In the genomic region with DNA sequence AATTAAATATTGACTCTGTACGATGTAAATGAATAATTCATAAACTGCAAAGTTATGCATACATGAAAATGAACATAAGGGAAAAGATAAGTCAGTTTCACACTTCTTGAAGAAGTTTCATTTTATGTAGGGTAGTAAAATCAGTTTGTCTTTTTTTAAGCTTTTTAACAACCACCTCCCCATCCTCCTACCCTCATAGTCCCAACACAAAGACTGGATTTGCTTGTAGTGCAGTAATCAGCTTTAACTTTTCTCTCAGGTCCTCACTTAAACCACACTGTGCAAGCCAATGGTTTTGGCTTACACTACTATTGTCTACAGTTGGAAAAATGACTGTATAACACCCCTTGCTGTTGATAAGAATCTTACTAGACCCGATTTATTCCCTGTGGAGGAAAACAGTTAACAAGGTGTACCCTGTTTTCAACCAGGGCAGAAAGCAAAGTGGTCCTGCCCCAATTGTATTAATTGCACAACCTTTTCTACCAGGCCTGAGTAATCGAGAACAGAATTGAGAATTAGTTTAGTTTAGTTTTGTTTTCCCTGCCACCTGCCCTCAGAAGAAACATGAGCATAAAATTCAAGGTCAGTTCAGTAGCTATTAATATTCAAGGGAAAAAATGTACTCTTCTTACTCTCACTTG, we compare ENCODE assay signal across 15 cellular contexts. TPM values are rescaled to one million over a fixed set of nuclear protein-coding genes. Genes with fewer than 3 reads are reported as not detected.
DNase-seq lines count a peak whose midpoint lies in the region; ATAC-seq and TF ChIP-seq lines count a peak whose summit lies in the region.
"Had no signal": no experiment of that assay in that cellular context is flagged by ENCODE, and none has a peak within 500 bp of the region (broad histone marks: within the 10 kb centered on the region; RNA-seq: fewer than 3 reads in every experiment).

No MANE protein-coding gene starts in this region.

- H3K4me3 Mint-ChIP-seq in activated CD8-positive, alpha-beta memory T cell treated with anti-CD3 and anti-CD28 coated beads, Interleukin-2, amount 10 ng/mL, durations not matched to agents 7 days and 5 days: peak overlapping the region; percentile 1

- no peaks in the 10 kb centered on the region for H3K36me3 ChIP-seq in gastrocnemius medialis
- peaks cover 6 to 9% of the 10 kb centered on the region in 2 donors for H3K36me3 ChIP-seq in ascending aorta
- H3K36me3 ChIP-seq: prostate gland had no signal

- H3K4me1 ChIP-seq in gastrocnemius medialis (peaks cover 19 to 28% of the 10 kb centered on the region in 2 donors), ascending aorta (no peaks in the 10 kb centered on the region)
- H3K4me1 ChIP-seq: prostate gland had no signal

- intact Hi-C loops in gastrocnemius medialis (cut with DNase I; ENCODE audit: low total_unique reads): no loop called here
- intact Hi-C loops in ascending aorta (cut with DNase I): no loop called here

- H3K4me1 Mint-ChIP-seq in activated CD8-positive, alpha-beta memory T cell treated with anti-CD3 and anti-CD28 coated beads, Interleukin-2, amount 10 ng/mL, durations not matched to agents 7 days and 5 days: peaks cover 80% of the 10 kb centered on the region

- no peaks in the 10 kb centered on the region for H3K27me3 Mint-ChIP-seq in activated CD8-positive, alpha-beta memory T cell treated with anti-CD3 and anti-CD28 coated beads, Interleukin-2, amount 10 ng/mL, durations not matched to agents 7 days and 5 days

- H3K4me3 ChIP-seq in gastrocnemius medialis: no peak overlapping the region
- H3K4me3 ChIP-seq in ascending aorta: no peak overlapping the region
- H3K4me3 ChIP-seq: esophagus muscularis mucosa, prostate gland had no signal

- ATAC-seq in activated CD8-positive, alpha-beta memory T cell treated with anti-CD3 and anti-CD28 coated beads, Interleukin-2, amount 10 ng/mL, durations not matched to agents 7 days and 5 days: peak; percentile 17
- no peak for ATAC-seq in gastrocnemius medialis
- ATAC-seq in HG03196 (IDR thresholded peaks at IDR 0.05; ENCODE audit: unreplicated experiment): no peak

- peaks cover 41% of the 10 kb centered on the region for H3K36me3 Mint-ChIP-seq in activated CD8-positive, alpha-beta memory T cell treated with anti-CD3 and anti-CD28 coated beads, Interleukin-2, amount 10 ng/mL, durations not matched to agents 7 days and 5 days

- no peak for TF ChIP-seq POLR2A in gastrocnemius medialis (IDR thresholded peaks at IDR 0.05)

- H3K27me3 ChIP-seq in gastrocnemius medialis (no peaks in the 10 kb centered on the region), ascending aorta (no peaks in the 10 kb centered on the region)
- H3K27me3 ChIP-seq: esophagus muscularis mucosa had no signal

- H3K27ac ChIP-seq in angular gyrus (ENCODE audit: low read depth, low read length) (peak overlapping the region; percentile 5), gastrocnemius medialis (peak overlapping the region in 3 of 4 donors; percentile 17 to 43 (median 18)), ascending aorta (no peak overlapping the region)
- H3K27ac ChIP-seq: esophagus muscularis mucosa, prostate gland, RWPE1 had no signal

- TF ChIP-seq CTCF in gastrocnemius medialis (IDR thresholded peaks at IDR 0.05 in 4 of 5, conservative IDR thresholded peaks at IDR 0.05 in 1 of 5) (no peak), ascending aorta (IDR thresholded peaks at IDR 0.05) (no peak)

- H3K27ac Mint-ChIP-seq in activated CD8-positive, alpha-beta memory T cell treated with anti-CD3 and anti-CD28 coated beads, Interleukin-2, amount 10 ng/mL, durations not matched to agents 7 days and 5 days: peak overlapping the region; percentile 61

- in situ Hi-C loops in gastrocnemius medialis (cut with MboI; ENCODE audit: low sequenced_read_pairs in 4 of 4): loop anchor here in 3 of 4 donors (10.0 to 25.0 kb wide), 2 partner anchors 68 to 475 kb away; a partner anchor contains a TSS

- CTCF ChIA-PET in activated CD8-positive, alpha-beta memory T cell treated with anti-CD3 and anti-CD28 coated beads, Interleukin-2, amount 10 ng/mL, durations not matched to agents 7 days and 5 days (lab: Charles Lee): interaction anchor here (0.7 to 6.2 kb wide), 7 partner anchors 9 to 73 kb away, joined by 3 to 58 read pairs (median 3); no protein-coding TSS in a partner anchor

- DNase-seq in activated CD8-positive, alpha-beta memory T cell treated with anti-CD3 and anti-CD28 coated beads, Interleukin-2, amount 10 ng/mL, durations not matched to agents 7 days and 5 days: no peak
- DNase-seq in activated CD8-positive, alpha-beta memory T cell treated with anti-CD3 and anti-CD28 coated beads, Interleukin-2, amount 50 U/mL, for 48 hours: no peak
- DNase-seq in NCI-H69 (lab: John Stamatoyannopoulos, UW) (peak; percentile 65), gastrocnemius medialis (no peak), RKO (ENCODE audit: low spot score) (no peak), ascending aorta (ENCODE audit: low spot score in 2 of 2) (no peak)
- DNase-seq: cerebellar nuclear complex, DMS53, mesenchymal stem cell, NCI-H226 had no signal

- no peaks in the 10 kb centered on the region for H3K9me3 Mint-ChIP-seq in activated CD8-positive, alpha-beta memory T cell treated with anti-CD3 and anti-CD28 coated beads, Interleukin-2, amount 10 ng/mL, durations not matched to agents 7 days and 5 days (ENCODE audit: low read depth)

- H3K9me3 ChIP-seq in gastrocnemius medialis (no peaks in the 10 kb centered on the region), ascending aorta (no peaks in the 10 kb centered on the region)
- H3K9me3 ChIP-seq: esophagus muscularis mucosa, prostate gland had no signal

RNA-seq across cellular contexts. Expression of a gene that starts 44.0 kb away (rescaled TPM):
- 10 to 100 TPM; 70.8 to 71.3 TPM for total RNA-seq in activated CD8-positive, alpha-beta memory T cell treated with anti-CD3 and anti-CD28 coated beads, Interleukin-2, amount 10 ng/mL, durations not matched to agents 7 days and 5 days
- 10 to 100 TPM; 16.2 to 49.3 (median 29.2) TPM for total RNA-seq in gastrocnemius medialis
- total RNA-seq in ascending aorta: 25.2 TPM

Comparison
In these comparisons a context has a peak if more than half of its experiments do, and no peak if none do; other contexts are left out.
1. H3K27ac ChIP-seq: peak in angular gyrus (single experiment) and gastrocnemius medialis (3 of 4); none in ascending aorta (0 of 2).